In genomic region chr1:32733573-32734321, GRCh38 we compare ENCODE assay signal across 1 cellular context.
A peak's percentile ranks its signal among the peaks of the same experiment; 100 is the strongest.
TF ChIP-seq lines count a peak whose summit lies in the region.

No MANE protein-coding gene starts in this region.

TF ChIP-seq in HepG2, 621 proteins besides CTCF, POLR2A, EP300 and RAD21 (continued from another document):
- peak; percentile 75; the same call in 1 of the 2 replicates for TF ChIP-seq TGIF2 (CRISPR knock-in tag; IDR thresholded peaks at IDR 0.05)
- peak; percentile 54; the same call in 1 of the 2 replicates for TF ChIP-seq HDAC1 (CRISPR knock-in tag; IDR thresholded peaks at IDR 0.05)
- TF ChIP-seq CSRNP1 (CRISPR knock-in tag; IDR thresholded peaks at IDR 0.05), result no peak
- TF ChIP-seq NFRKB (IDR thresholded peaks at IDR 0.05), result no peak
- peak; percentile 98 for TF ChIP-seq TFAP4 (IDR thresholded peaks at IDR 0.05; ENCODE audit: borderline replicate concordance, low read depth)
- peak; percentile 26; the same call in 1 of the 2 replicates for TF ChIP-seq ZNF292 (CRISPR knock-in tag; IDR thresholded peaks at IDR 0.05; ENCODE audit: borderline replicate concordance, low read depth)
- no peak for TF ChIP-seq HNF1A (IDR thresholded peaks at IDR 0.05; ENCODE audit: low read depth)
- no peak for TF ChIP-seq HNF1A (CRISPR knock-in tag; IDR thresholded peaks at IDR 0.05; ENCODE audit: borderline replicate concordance)
- no peak for TF ChIP-seq DMTF1 (CRISPR knock-in tag; IDR thresholded peaks at IDR 0.05)
- peak; percentile 77; the same call in 1 of the 3 replicates for TF ChIP-seq MXI1 (IDR thresholded peaks at IDR 0.05; ENCODE audit: borderline replicate concordance, low read depth, low read length)
- TF ChIP-seq PRMT3 (CRISPR knock-in tag; IDR thresholded peaks at IDR 0.05; ENCODE audit: borderline replicate concordance, low read depth), result no peak
- TF ChIP-seq PAXIP1 (CRISPR knock-in tag; conservative IDR thresholded peaks at IDR 0.05), result peak; percentile 21; the same call in 1 of the 2 replicates
- peak; percentile 82; the same call in 1 of the 2 replicates for TF ChIP-seq ZSCAN22 (CRISPR knock-in tag; IDR thresholded peaks at IDR 0.05)
- TF ChIP-seq STAG1 (CRISPR knock-in tag; IDR thresholded peaks at IDR 0.05), result 0 out of 2 replicates have a peak, but pooled peaks have one; percentile 4
- no peak for TF ChIP-seq PBX3 (CRISPR knock-in tag; IDR thresholded peaks at IDR 0.05; ENCODE audit: borderline replicate concordance)
- no peak for TF ChIP-seq MEF2D (CRISPR knock-in tag; IDR thresholded peaks at IDR 0.05)
- no peak for TF ChIP-seq ARID3A (IDR thresholded peaks at IDR 0.05; ENCODE audit: low read depth, low read length)
- peak; percentile 50 for TF ChIP-seq SKI (IDR thresholded peaks at IDR 0.05; ENCODE audit: partially characterized antibody)
- no peak for TF ChIP-seq ZNF414 (CRISPR knock-in tag; IDR thresholded peaks at IDR 0.05)
- TF ChIP-seq SAP130 (CRISPR knock-in tag; IDR thresholded peaks at IDR 0.05; ENCODE audit: low read depth), result peak; percentile 95
- TF ChIP-seq FOXP4 (CRISPR knock-in tag; IDR thresholded peaks at IDR 0.05), result no peak
- TF ChIP-seq SIN3A (IDR thresholded peaks at IDR 0.05; ENCODE audit: borderline replicate concordance, low read depth, low read length), result peak; percentile 95
- 0 out of 2 replicates have a peak, but pooled peaks have one; percentile 8 for TF ChIP-seq RARA (CRISPR knock-in tag; IDR thresholded peaks at IDR 0.05)
- peak; percentile 79 for TF ChIP-seq RFX1 (IDR thresholded peaks at IDR 0.05)
- peak; percentile 70 for TF ChIP-seq BHLHE40 (IDR thresholded peaks at IDR 0.05; ENCODE audit: low read length)
- TF ChIP-seq TEAD3 (CRISPR knock-in tag; optimal IDR thresholded peaks at IDR 0.05; ENCODE audit: borderline replicate concordance), result peak; percentile 18
- no peak for TF ChIP-seq SOX13 (IDR thresholded peaks at IDR 0.05)
- 0 out of 4 replicates have a peak, but pooled peaks of 1 of the 2 experiments have one; percentile 13 for TF ChIP-seq SOX13 (CRISPR knock-in tag; conservative IDR thresholded peaks at IDR 0.05 in 1 of 2, IDR thresholded peaks at IDR 0.05 in 1 of 2)
- TF ChIP-seq RFX3 (CRISPR knock-in tag; IDR thresholded peaks at IDR 0.05), result peak; percentile 85
- TF ChIP-seq RFXANK (CRISPR knock-in tag; IDR thresholded peaks at IDR 0.05), result no peak
- no peak for TF ChIP-seq TBX2 (CRISPR knock-in tag; IDR thresholded peaks at IDR 0.05; ENCODE audit: borderline replicate concordance)
- TF ChIP-seq ZNF687 (CRISPR knock-in tag; IDR thresholded peaks at IDR 0.05), result peak; percentile 25
